Comparison of ENCODE assay signal across 13 cellular contexts in the genomic region with DNA sequence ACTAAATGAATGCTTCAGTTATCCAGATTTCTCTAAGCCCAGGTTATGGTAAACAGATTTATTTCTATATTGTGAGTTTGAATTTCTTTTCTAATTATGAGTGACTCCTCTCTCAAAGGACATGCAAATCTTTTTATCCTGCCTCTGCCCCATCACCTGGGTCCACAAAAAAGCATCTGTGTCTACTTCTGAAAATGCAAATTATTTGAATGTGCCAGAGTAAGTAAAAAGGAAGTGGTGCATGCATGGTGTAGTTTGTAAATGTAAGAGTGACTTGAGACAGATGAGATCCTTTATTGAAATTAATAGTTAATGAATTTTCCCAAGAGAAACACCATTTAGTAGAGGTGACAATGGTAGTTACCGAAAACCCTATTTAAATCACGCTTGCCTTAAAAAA. TPM values are rescaled to one million over a fixed set of nuclear protein-coding genes. Genes with fewer than 3 reads are reported as not detected.
DNase-seq lines count a peak whose midpoint lies in the region; ATAC-seq and TF ChIP-seq lines count a peak whose summit lies in the region.
"Had no signal": no experiment of that assay in that cellular context is flagged by ENCODE, and none has a peak within 500 bp of the region (broad histone marks: within the 10 kb centered on the region; RNA-seq: fewer than 3 reads in every experiment).

No MANE protein-coding gene starts in this region.

- H3K4me1 Mint-ChIP-seq in T-cell = peaks cover 26 to 59% (median 27%) of the 10 kb centered on the region in 3 donors
- peaks cover 28% of the 10 kb centered on the region for H3K4me1 Mint-ChIP-seq in activated CD4-positive, alpha-beta memory T cell treated with anti-CD3 and anti-CD28 coated beads for 36 hours (ENCODE audit: low read depth)

- no peaks in the 10 kb centered on the region for H3K27me3 Mint-ChIP-seq in T-cell
- H3K27me3 Mint-ChIP-seq in activated CD4-positive, alpha-beta memory T cell treated with anti-CD3 and anti-CD28 coated beads for 36 hours = no peaks in the 10 kb centered on the region
- H3K27me3 Mint-ChIP-seq: activated naive CD8-positive, alpha-beta T cell had no signal

- H3K9me3 ChIP-seq in BLaER1 = no peaks in the 10 kb centered on the region

- H3K27ac Mint-ChIP-seq in T-cell = no peak overlapping the region
- H3K27ac Mint-ChIP-seq in activated CD4-positive, alpha-beta memory T cell treated with anti-CD3 and anti-CD28 coated beads for 36 hours = no peak overlapping the region
- H3K27ac Mint-ChIP-seq: activated naive CD8-positive, alpha-beta T cell; HFFc6 had no signal

- H3K4me3 Mint-ChIP-seq in T-cell = no peak overlapping the region
- no peak overlapping the region for H3K4me3 Mint-ChIP-seq in activated CD4-positive, alpha-beta memory T cell treated with anti-CD3 and anti-CD28 coated beads for 36 hours
- H3K4me3 Mint-ChIP-seq: activated naive CD8-positive, alpha-beta T cell; HFFc6 had no signal

- POLR2A ChIA-PET in T-cell (lab: Charles Lee) = no interaction called here
- POLR2A ChIA-PET in RWPE1 (lab: Yijun Ruan, JAX; ENCODE audit: low non-redundant PET) = no interaction called here
- POLR2A ChIA-PET in activated CD4-positive, alpha-beta memory T cell treated with anti-CD3 and anti-CD28 coated beads for 36 hours (lab: Charles Lee) = no interaction called here

- peaks cover 42% of the 10 kb centered on the region for H3K4me1 ChIP-seq in BLaER1
- H3K4me1 ChIP-seq: A549 had no signal

- H3K27ac ChIP-seq in BLaER1 (no peak overlapping the region), RWPE1 (no peak overlapping the region)
- H3K27ac ChIP-seq: A549 had no signal

- H3K9me3 Mint-ChIP-seq in T-cell = no peaks in the 10 kb centered on the region
- H3K9me3 Mint-ChIP-seq in activated CD4-positive, alpha-beta memory T cell treated with anti-CD3 and anti-CD28 coated beads for 36 hours = no peaks in the 10 kb centered on the region

- CTCF ChIA-PET in T-cell (lab: Charles Lee) = no interaction called here
- CTCF ChIA-PET in RWPE1 (lab: Yijun Ruan, JAX) = no interaction called here
- CTCF ChIA-PET in activated CD4-positive, alpha-beta memory T cell treated with anti-CD3 and anti-CD28 coated beads for 36 hours (lab: Charles Lee) = no interaction called here

- H3K4me3 ChIP-seq in BLaER1 = no peak overlapping the region
- H3K4me3 ChIP-seq: A549 had no signal

- TF ChIP-seq CTCF in RWPE1 (conservative IDR thresholded peaks at IDR 0.05; ENCODE audit: low read depth) = no peak

- no peaks in the 10 kb centered on the region for H3K27me3 ChIP-seq in BLaER1

- no peaks in the 10 kb centered on the region for H4K20me1 ChIP-seq in BLaER1

- DNase-seq in T-cell (no peak), RWPE1 (ENCODE audit: low spot score) (no peak)
- no peak for DNase-seq in activated CD4-positive, alpha-beta T cell treated with anti-CD3 and anti-CD28 coated beads for 48 hours
- no peak for DNase-seq in activated CD4-positive, alpha-beta memory T cell treated with anti-CD3 and anti-CD28 coated beads for 36 hours
- DNase-seq: HFFc6, NCI-H1092, OCI-M1 had no signal

- ATAC-seq in GM19351 (IDR thresholded peaks at IDR 0.05; ENCODE audit: unreplicated experiment) (peak; percentile 78), HG02840 (IDR thresholded peaks at IDR 0.05; ENCODE audit: low FRiP score, unreplicated experiment) (peak; percentile 63), HG03558 (IDR thresholded peaks at IDR 0.05; ENCODE audit: extremely low read depth, unreplicated experiment) (peak; percentile 37), T-cell (replicated peaks in 1 of 4) (no peak)
- ATAC-seq: A549 had no signal

- H3K9ac ChIP-seq in BLaER1 = no peak overlapping the region

- no peaks in the 10 kb centered on the region for H3K36me3 ChIP-seq in BLaER1

- no peaks in the 10 kb centered on the region for H3K36me3 Mint-ChIP-seq in T-cell
- H3K36me3 Mint-ChIP-seq in activated CD4-positive, alpha-beta memory T cell treated with anti-CD3 and anti-CD28 coated beads for 36 hours = peaks cover 5% of the 10 kb centered on the region

- H3K4me2 ChIP-seq in BLaER1 = peak overlapping the region; percentile 38
- H3K4me2 ChIP-seq: A549 had no signal

- intact Hi-C loops in activated CD4-positive, alpha-beta memory T cell treated with anti-CD3 and anti-CD28 coated beads for 36 hours (cut with micrococcal nuclease) = no loop called here

RNA-seq across cellular contexts. Expression of a gene that starts 26.9 kb away (rescaled TPM):
- 10 to 100 TPM; 16.0 to 31.3 (median 22.4) TPM for total RNA-seq in T-cell
- total RNA-seq in activated CD4-positive, alpha-beta memory T cell treated with anti-CD3 and anti-CD28 coated beads for 36 hours = 10 to 100 TPM; 38.5 to 41.7 TPM

Comparison
In these comparisons a context has a peak if more than half of its experiments do, and no peak if none do; other contexts are left out.
1. ATAC-seq: peak in GM19351 (single experiment), HG02840 (single experiment) and HG03558 (single experiment); none in T-cell (0 of 4).